ENCODE assay signal across 1 cellular context in the genomic region with DNA sequence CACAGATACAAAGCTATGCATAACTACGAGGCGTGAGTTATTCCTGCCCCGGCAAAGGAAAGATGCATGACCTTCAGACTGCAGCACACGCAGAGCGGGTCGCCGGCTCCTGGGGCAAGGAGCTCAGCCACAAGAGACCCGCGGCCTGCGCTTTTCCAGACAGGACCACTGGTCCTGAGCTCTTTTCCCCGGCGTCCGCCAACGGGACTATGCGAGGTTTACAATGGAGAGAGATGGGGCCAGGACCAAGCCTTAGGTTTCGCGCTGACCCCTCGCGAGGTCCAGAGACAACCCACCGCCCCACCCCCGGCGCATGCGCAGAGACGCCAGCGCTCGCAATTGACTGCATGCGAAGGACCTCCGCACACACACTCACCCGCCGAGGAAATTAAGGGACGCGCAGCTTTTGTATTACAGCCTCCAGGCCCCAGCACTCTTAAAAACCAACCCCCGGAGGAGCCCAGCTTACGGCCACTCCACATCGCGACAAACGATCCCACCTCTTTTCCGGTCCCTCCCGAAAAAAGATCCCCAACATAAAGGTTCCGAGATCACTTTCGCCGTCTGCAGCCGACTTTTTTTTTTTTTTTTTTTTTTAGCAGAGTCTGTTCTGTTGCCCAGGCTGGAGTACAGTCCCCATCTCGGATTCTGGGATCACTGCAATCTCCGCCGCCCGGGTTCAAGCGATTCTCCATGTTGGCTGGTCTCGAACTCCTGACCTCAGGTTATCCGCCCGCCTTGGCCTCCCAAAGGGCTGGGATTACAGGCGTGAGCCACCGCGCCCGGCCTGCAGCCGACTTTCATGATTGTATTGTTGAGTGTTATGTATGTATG.
TF ChIP-seq lines count a peak whose summit lies in the region.

Gene COQ3, minus strand, starts transcription at position 498 of the 834 bp plus-strand sequence. Its CDS starts 16 bp downstream, at position 482.

TF ChIP-seq in K562, 482 proteins besides CTCF, POLR2A, EP300 and RAD21 (continued from another document and continues in another):
- TF ChIP-seq KDM4B (IDR thresholded peaks at IDR 0.05; ENCODE audit: borderline replicate concordance in 2 of 2, low read depth in 1 of 2) (peak in 1 of 2 experiments; percentile 83; a peak in 1 of 4 replicates), NCOA6 (IDR thresholded peaks at IDR 0.05) (no peak), PHB (CRISPR knock-in tag; IDR thresholded peaks at IDR 0.05) (no peak), FOXK1 (CRISPR knock-in tag; IDR thresholded peaks at IDR 0.05; ENCODE audit: borderline replicate concordance) (no peak), KDM5B (IDR thresholded peaks at IDR 0.05; ENCODE audit: insufficient replicate concordance, low read depth, low read length) (peak; percentile 64), U2AF1 (optimal IDR thresholded peaks at IDR 0.05; ENCODE audit: low read depth, low read length) (no peak), CBX3 (IDR thresholded peaks at IDR 0.05; ENCODE audit: borderline replicate concordance in 1 of 2, low read length in 2 of 2) (peak in 1 of 2 experiments; percentile 53; a peak in 2 of 3 replicates), E2F1 (CRISPR knock-in tag; IDR thresholded peaks at IDR 0.05) (no peak), SRSF1 (IDR thresholded peaks at IDR 0.05; ENCODE audit: low read depth, low read length) (no peak), ZNF79 (CRISPR knock-in tag; IDR thresholded peaks at IDR 0.05; ENCODE audit: low read depth) (0 out of 2 replicates have a peak, but pooled peaks have one; percentile 26), SREBF2 (CRISPR knock-in tag; IDR thresholded peaks at IDR 0.05) (no peak), CBX5 (IDR thresholded peaks at IDR 0.05; ENCODE audit: borderline replicate concordance, low read depth) (no peak), ZNF253 (CRISPR knock-in tag; conservative IDR thresholded peaks at IDR 0.05) (no peak), TSHZ1 (CRISPR knock-in tag; IDR thresholded peaks at IDR 0.05) (no peak), ZNF143 (CRISPR knock-in tag; IDR thresholded peaks at IDR 0.05) (no peak), ZNF766 (CRISPR knock-in tag; conservative IDR thresholded peaks at IDR 0.05) (peak; percentile 56; the same call in 1 of the 2 replicates), SRSF7 (optimal IDR thresholded peaks at IDR 0.05; ENCODE audit: low read depth, low read length) (no peak), EZH2 (IDR thresholded peaks at IDR 0.05; ENCODE audit: borderline replicate concordance, low read depth, low read length) (no peak), ETV1 (tag; conservative IDR thresholded peaks at IDR 0.05; ENCODE audit: low read depth) (peak; percentile 99), STAT6 (CRISPR knock-in tag; IDR thresholded peaks at IDR 0.05) (no peak), POLR2G (IDR thresholded peaks at IDR 0.05; ENCODE audit: low read depth, low read length) (peak; percentile 87), IRF2 (CRISPR knock-in tag; IDR thresholded peaks at IDR 0.05) (no peak), RB1 (IDR thresholded peaks at IDR 0.05; ENCODE audit: low read depth) (peak; percentile 72; the same call in 1 of the 2 replicates), ZNF41 (CRISPR knock-in tag; conservative IDR thresholded peaks at IDR 0.05) (no peak), PRMT5 (CRISPR knock-in tag; IDR thresholded peaks at IDR 0.05) (no peak), TRIM24 (IDR thresholded peaks at IDR 0.05) (peak in 1 of 2 experiments; percentile 96; a peak in 2 of 4 replicates), ATF1 (CRISPR knock-in tag; IDR thresholded peaks at IDR 0.05) (no peak), ATF1 (tag; IDR thresholded peaks at IDR 0.05) (peak; percentile 61; the same call in 1 of the 2 replicates), YBX1 (IDR thresholded peaks at IDR 0.05) (no peak), ZNF707 (CRISPR knock-in tag; conservative IDR thresholded peaks at IDR 0.05) (no peak), LCOR (CRISPR knock-in tag; IDR thresholded peaks at IDR 0.05) (no peak), NUFIP1 (IDR thresholded peaks at IDR 0.05; ENCODE audit: partially characterized antibody) (no peak), KLF10 (CRISPR knock-in tag; IDR thresholded peaks at IDR 0.05) (no peak)
- TF ChIP-seq, protein P1, sequence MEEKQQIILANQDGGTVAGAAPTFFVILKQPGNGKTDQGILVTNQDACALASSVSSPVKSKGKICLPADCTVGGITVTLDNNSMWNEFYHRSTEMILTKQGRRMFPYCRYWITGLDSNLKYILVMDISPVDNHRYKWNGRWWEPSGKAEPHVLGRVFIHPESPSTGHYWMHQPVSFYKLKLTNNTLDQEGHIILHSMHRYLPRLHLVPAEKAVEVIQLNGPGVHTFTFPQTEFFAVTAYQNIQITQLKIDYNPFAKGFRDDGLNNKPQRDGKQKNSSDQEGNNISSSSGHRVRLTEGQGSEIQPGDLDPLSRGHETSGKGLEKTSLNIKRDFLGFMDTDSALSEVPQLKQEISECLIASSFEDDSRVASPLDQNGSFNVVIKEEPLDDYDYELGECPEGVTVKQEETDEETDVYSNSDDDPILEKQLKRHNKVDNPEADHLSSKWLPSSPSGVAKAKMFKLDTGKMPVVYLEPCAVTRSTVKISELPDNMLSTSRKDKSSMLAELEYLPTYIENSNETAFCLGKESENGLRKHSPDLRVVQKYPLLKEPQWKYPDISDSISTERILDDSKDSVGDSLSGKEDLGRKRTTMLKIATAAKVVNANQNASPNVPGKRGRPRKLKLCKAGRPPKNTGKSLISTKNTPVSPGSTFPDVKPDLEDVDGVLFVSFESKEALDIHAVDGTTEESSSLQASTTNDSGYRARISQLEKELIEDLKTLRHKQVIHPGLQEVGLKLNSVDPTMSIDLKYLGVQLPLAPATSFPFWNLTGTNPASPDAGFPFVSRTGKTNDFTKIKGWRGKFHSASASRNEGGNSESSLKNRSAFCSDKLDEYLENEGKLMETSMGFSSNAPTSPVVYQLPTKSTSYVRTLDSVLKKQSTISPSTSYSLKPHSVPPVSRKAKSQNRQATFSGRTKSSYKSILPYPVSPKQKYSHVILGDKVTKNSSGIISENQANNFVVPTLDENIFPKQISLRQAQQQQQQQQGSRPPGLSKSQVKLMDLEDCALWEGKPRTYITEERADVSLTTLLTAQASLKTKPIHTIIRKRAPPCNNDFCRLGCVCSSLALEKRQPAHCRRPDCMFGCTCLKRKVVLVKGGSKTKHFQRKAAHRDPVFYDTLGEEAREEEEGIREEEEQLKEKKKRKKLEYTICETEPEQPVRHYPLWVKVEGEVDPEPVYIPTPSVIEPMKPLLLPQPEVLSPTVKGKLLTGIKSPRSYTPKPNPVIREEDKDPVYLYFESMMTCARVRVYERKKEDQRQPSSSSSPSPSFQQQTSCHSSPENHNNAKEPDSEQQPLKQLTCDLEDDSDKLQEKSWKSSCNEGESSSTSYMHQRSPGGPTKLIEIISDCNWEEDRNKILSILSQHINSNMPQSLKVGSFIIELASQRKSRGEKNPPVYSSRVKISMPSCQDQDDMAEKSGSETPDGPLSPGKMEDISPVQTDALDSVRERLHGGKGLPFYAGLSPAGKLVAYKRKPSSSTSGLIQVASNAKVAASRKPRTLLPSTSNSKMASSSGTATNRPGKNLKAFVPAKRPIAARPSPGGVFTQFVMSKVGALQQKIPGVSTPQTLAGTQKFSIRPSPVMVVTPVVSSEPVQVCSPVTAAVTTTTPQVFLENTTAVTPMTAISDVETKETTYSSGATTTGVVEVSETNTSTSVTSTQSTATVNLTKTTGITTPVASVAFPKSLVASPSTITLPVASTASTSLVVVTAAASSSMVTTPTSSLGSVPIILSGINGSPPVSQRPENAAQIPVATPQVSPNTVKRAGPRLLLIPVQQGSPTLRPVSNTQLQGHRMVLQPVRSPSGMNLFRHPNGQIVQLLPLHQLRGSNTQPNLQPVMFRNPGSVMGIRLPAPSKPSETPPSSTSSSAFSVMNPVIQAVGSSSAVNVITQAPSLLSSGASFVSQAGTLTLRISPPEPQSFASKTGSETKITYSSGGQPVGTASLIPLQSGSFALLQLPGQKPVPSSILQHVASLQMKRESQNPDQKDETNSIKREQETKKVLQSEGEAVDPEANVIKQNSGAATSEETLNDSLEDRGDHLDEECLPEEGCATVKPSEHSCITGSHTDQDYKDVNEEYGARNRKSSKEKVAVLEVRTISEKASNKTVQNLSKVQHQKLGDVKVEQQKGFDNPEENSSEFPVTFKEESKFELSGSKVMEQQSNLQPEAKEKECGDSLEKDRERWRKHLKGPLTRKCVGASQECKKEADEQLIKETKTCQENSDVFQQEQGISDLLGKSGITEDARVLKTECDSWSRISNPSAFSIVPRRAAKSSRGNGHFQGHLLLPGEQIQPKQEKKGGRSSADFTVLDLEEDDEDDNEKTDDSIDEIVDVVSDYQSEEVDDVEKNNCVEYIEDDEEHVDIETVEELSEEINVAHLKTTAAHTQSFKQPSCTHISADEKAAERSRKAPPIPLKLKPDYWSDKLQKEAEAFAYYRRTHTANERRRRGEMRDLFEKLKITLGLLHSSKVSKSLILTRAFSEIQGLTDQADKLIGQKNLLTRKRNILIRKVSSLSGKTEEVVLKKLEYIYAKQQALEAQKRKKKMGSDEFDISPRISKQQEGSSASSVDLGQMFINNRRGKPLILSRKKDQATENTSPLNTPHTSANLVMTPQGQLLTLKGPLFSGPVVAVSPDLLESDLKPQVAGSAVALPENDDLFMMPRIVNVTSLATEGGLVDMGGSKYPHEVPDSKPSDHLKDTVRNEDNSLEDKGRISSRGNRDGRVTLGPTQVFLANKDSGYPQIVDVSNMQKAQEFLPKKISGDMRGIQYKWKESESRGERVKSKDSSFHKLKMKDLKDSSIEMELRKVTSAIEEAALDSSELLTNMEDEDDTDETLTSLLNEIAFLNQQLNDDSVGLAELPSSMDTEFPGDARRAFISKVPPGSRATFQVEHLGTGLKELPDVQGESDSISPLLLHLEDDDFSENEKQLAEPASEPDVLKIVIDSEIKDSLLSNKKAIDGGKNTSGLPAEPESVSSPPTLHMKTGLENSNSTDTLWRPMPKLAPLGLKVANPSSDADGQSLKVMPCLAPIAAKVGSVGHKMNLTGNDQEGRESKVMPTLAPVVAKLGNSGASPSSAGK (IDR thresholded peaks at IDR 0.05), result no peak; the same call in 1 of the 2 replicates
- TF ChIP-seq, protein P2, sequence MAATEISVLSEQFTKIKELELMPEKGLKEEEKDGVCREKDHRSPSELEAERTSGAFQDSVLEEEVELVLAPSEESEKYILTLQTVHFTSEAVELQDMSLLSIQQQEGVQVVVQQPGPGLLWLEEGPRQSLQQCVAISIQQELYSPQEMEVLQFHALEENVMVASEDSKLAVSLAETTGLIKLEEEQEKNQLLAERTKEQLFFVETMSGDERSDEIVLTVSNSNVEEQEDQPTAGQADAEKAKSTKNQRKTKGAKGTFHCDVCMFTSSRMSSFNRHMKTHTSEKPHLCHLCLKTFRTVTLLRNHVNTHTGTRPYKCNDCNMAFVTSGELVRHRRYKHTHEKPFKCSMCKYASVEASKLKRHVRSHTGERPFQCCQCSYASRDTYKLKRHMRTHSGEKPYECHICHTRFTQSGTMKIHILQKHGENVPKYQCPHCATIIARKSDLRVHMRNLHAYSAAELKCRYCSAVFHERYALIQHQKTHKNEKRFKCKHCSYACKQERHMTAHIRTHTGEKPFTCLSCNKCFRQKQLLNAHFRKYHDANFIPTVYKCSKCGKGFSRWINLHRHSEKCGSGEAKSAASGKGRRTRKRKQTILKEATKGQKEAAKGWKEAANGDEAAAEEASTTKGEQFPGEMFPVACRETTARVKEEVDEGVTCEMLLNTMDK (IDR thresholded peaks at IDR 0.05; ENCODE audit: borderline replicate concordance, insufficient read depth, low read depth, low read length, poor library complexity, severe bottlenecking), result no peak
